8 cellular contexts compared by ENCODE assay signal in genomic region chr15:98658831-98659699, GRCh38. TPM values are rescaled to one million over a fixed set of nuclear protein-coding genes. Genes with fewer than 3 reads are reported as not detected.
DNase-seq lines count a peak whose midpoint lies in the region; ATAC-seq, FAIRE-seq and TF ChIP-seq lines count a peak whose summit lies in the region.

No MANE protein-coding gene starts in this region.

- no peak overlapping the region for H2AK5ac ChIP-seq in trophoblast cell (ENCODE audit: low read length)

- no peak overlapping the region for H2BK12ac ChIP-seq in trophoblast cell (ENCODE audit: low read length)

- POLR2A ChIA-PET in BJ (lab: Charles Lee): no interaction called here

- no CpG with 5 or more reads among the region's 7 CpGs for WGBS in trophoblast cell (ENCODE audit: extremely low coverage, insufficient coverage, insufficient read length)

- H4K12ac ChIP-seq in trophoblast cell (ENCODE audit: low read depth, low read length): no peak overlapping the region

- no peak overlapping the region for H2BK120ac ChIP-seq in trophoblast cell (ENCODE audit: insufficient read depth, low read length, poor library complexity)

- no peaks in the 10 kb centered on the region for H3K79me1 ChIP-seq in trophoblast cell (ENCODE audit: low read length)

- DNase-seq in BJ (ENCODE audit: low read depth) (no peak), GM12891 (ENCODE audit: insufficient read length, low spot score) (peak; percentile 37), NB4 (ENCODE audit: low read depth) (peak; percentile 60), WERI-Rb-1 (peak; percentile 29), foreskin keratinocyte (peak in 1 of 2 donors; percentile 52), trophoblast cell (peak; percentile 40 to 81), H54 (ENCODE audit: insufficient read length, low spot score) (no peak)

- no peak overlapping the region for H2BK5ac ChIP-seq in trophoblast cell (ENCODE audit: low read depth, low read length, poor library complexity)

- TF ChIP-seq CTCF in BJ (IDR thresholded peaks at IDR 0.05; ENCODE audit: insufficient read depth, low read depth, low read length): peak; percentile 90
- peak; percentile 92 for TF ChIP-seq CTCF in NB4 (IDR thresholded peaks at IDR 0.05; ENCODE audit: low read depth, low read length)
- TF ChIP-seq CTCF in WERI-Rb-1 (IDR thresholded peaks at IDR 0.05; ENCODE audit: low read depth, low read length): peak; percentile 72
- peak; percentile 85 for TF ChIP-seq CTCF in foreskin keratinocyte (conservative IDR thresholded peaks at IDR 0.05)

- H3K9me3 ChIP-seq in WERI-Rb-1 (ENCODE audit: severe bottlenecking): no peaks in the 10 kb centered on the region
- H3K9me3 ChIP-seq in trophoblast cell (ENCODE audit: insufficient read depth, low read depth, low read length): no peaks in the 10 kb centered on the region

- CTCF ChIA-PET in BJ (lab: Yijun Ruan, JAX): interaction anchor here (0.6 to 3.3 kb wide), 30 partner anchors 9 to 418 kb away, joined by 3 to 35 read pairs (median 4); partner anchors contain the start of gene IGF1R

- no peak overlapping the region for H2AFZ ChIP-seq in trophoblast cell (ENCODE audit: insufficient read depth, low read length, poor library complexity)

- TF ChIP-seq POLR2A in GM12891 (IDR thresholded peaks at IDR 0.05; ENCODE audit: low read depth, low read length): no peak
- TF ChIP-seq POLR2A in NB4 (IDR thresholded peaks at IDR 0.05; ENCODE audit: extremely low read depth, insufficient read length): no peak
- no peak for TF ChIP-seq POLR2A in H54 (IDR thresholded peaks at IDR 0.05; ENCODE audit: low read depth, low read length)

- H3K36me3 ChIP-seq in BJ (ENCODE audit: control insufficient read depth, insufficient read depth, low read length) (peaks cover 1% of the 10 kb centered on the region; the same call in 1 of the 2 replicates), WERI-Rb-1 (no peaks in the 10 kb centered on the region), trophoblast cell (ENCODE audit: control insufficient read depth in 1 of 2, insufficient read depth in 2 of 2, low read length in 2 of 2) (peaks cover 3 to 6% of the 10 kb centered on the region in 2 experiments)

- H3K23ac ChIP-seq in trophoblast cell (ENCODE audit: low read length): no peak overlapping the region

- no peak overlapping the region for H3K14ac ChIP-seq in trophoblast cell (ENCODE audit: low read length)

- peak; percentile 62 for ATAC-seq in HG02571 (IDR thresholded peaks at IDR 0.05; ENCODE audit: unreplicated experiment)
- peak; percentile 64 for ATAC-seq in foreskin keratinocyte

- H4K8ac ChIP-seq in trophoblast cell (ENCODE audit: low read depth, low read length): no peak overlapping the region

- H3K27ac ChIP-seq in WERI-Rb-1 (no peak overlapping the region), foreskin keratinocyte (no peak overlapping the region), trophoblast cell (ENCODE audit: low read depth, low read length) (no peak overlapping the region)

- H3K27me3 ChIP-seq in BJ (ENCODE audit: control insufficient read depth, insufficient read depth, low read length) (no peaks in the 10 kb centered on the region), WERI-Rb-1 (ENCODE audit: insufficient read depth, low read depth, severe bottlenecking) (no peaks in the 10 kb centered on the region), foreskin keratinocyte (no peaks in the 10 kb centered on the region), trophoblast cell (ENCODE audit: insufficient read depth, low read length) (no peaks in the 10 kb centered on the region)

- no peak overlapping the region for H4K91ac ChIP-seq in trophoblast cell (ENCODE audit: low read depth, low read length)

- H3K4me1 ChIP-seq in foreskin keratinocyte: peaks cover 44% of the 10 kb centered on the region
- H3K4me1 ChIP-seq in trophoblast cell (ENCODE audit: control insufficient read depth in 1 of 2, insufficient read depth in 2 of 2, low read length in 2 of 2): peaks cover 8 to 16% of the 10 kb centered on the region in 2 experiments

- FAIRE-seq in GM12891 (lab: Jason Lieb, UNC) (peak; percentile 83), H54 (lab: Jason Lieb, UNC) (no peak)

- H3K4me2 ChIP-seq in trophoblast cell (ENCODE audit: low read length): peak overlapping the region; percentile 16

- no peak overlapping the region for H3K18ac ChIP-seq in trophoblast cell (ENCODE audit: low read length)

- H3K4me3 ChIP-seq in BJ (ENCODE audit: low read depth, low read length): no peak overlapping the region
- H3K4me3 ChIP-seq in NB4 (ENCODE audit: low read depth, low read length): no peak overlapping the region
- H3K4me3 ChIP-seq in WERI-Rb-1 (ENCODE audit: low read depth, low read length): no peak overlapping the region
- H3K4me3 ChIP-seq in trophoblast cell (ENCODE audit: low read depth, low read length): no peak overlapping the region

- H3K9ac ChIP-seq in trophoblast cell (ENCODE audit: low read length): no peak overlapping the region

- H3K4ac ChIP-seq in trophoblast cell (ENCODE audit: low read depth, low read length): peak overlapping the region; percentile 64

- H3K79me2 ChIP-seq in trophoblast cell (ENCODE audit: control insufficient read depth, insufficient read depth, low read length, poor library complexity): peaks cover 43% of the 10 kb centered on the region

TF ChIP-seq in GM12891, 5 proteins besides CTCF, POLR2A, EP300 and RAD21:
- TF ChIP-seq POLR2AphosphoS5 (IDR thresholded peaks at IDR 0.05; ENCODE audit: low read depth, low read length) (no peak), TAF1 (IDR thresholded peaks at IDR 0.05; ENCODE audit: low read depth, low read length) (no peak), SPI1 (IDR thresholded peaks at IDR 0.05; ENCODE audit: low read depth, low read length) (no peak), PAX5 (IDR thresholded peaks at IDR 0.05; ENCODE audit: insufficient read depth, low read length, severe bottlenecking) (no peak), POU2F2 (IDR thresholded peaks at IDR 0.05; ENCODE audit: low read depth, low read length) (no peak)

RNA-seq across cellular contexts. Expression of gene IGF1R, which starts 10.7 kb away (rescaled TPM):
- polyA plus RNA-seq in BJ (2011; rRNA removed) (21.2 and 36.2 TPM in 2 replicates), foreskin keratinocyte (4.8 and 5.0 TPM in 2 replicates)
- polyA minus RNA-seq in BJ (2011; rRNA and poly(A)+ RNA removed): 81.3 and 108 TPM in 2 replicates
- 0.89 TPM for polyA plus RNA-seq in GM12891 (2012; ENCODE audit: low read depth, missing spikeins)
- total RNA-seq in foreskin keratinocyte: 30.1 and 38.4 TPM in 2 replicates
- polyA plus RNA-seq in trophoblast cell (2013): 121 and 126 TPM in 2 replicates

Comparison
In these comparisons a context has a peak if more than half of its experiments do, and no peak if none do; other contexts are left out.
1. DNase-seq: peak in GM12891 (single experiment), NB4 (single experiment), WERI-Rb-1 (single experiment) and trophoblast cell (2 of 2); none in BJ (single experiment) and H54 (single experiment).
2. Peak in every context shown above with its lines, with median percentiles within 50 percentile points of each other: CTCF ChIP-seq.